In genomic region chr2:232869138-232870001, GRCh38 we compare ENCODE assay signal across 1 cellular context.
TF ChIP-seq lines count a peak whose summit lies in the region.

No MANE protein-coding gene starts in this region.

TF ChIP-seq in HepG2, 621 proteins besides CTCF, POLR2A, EP300 and RAD21 (continued from another document and continues in another):
- TF ChIP-seq ZNF513 (CRISPR knock-in tag; conservative IDR thresholded peaks at IDR 0.05) (no peak), MYC (CRISPR knock-in tag; IDR thresholded peaks at IDR 0.05; ENCODE audit: borderline replicate concordance) (no peak; the same call in 1 of the 2 replicates), ZNF839 (CRISPR knock-in tag; IDR thresholded peaks at IDR 0.05; ENCODE audit: borderline replicate concordance) (no peak), ZFY (CRISPR knock-in tag; IDR thresholded peaks at IDR 0.05) (no peak; the same call in 1 of the 2 replicates), PHB2 (IDR thresholded peaks at IDR 0.05; ENCODE audit: partially characterized antibody) (no peak), ZNF598 (CRISPR knock-in tag; IDR thresholded peaks at IDR 0.05; ENCODE audit: borderline replicate concordance) (peak; percentile 66; the same call in 1 of the 2 replicates), THRA (CRISPR knock-in tag; IDR thresholded peaks at IDR 0.05; ENCODE audit: borderline replicate concordance) (peak; percentile 5; the same call in 1 of the 2 replicates), DMAP1 (CRISPR knock-in tag; IDR thresholded peaks at IDR 0.05) (peak; percentile 31; the same call in 1 of the 2 replicates), ZNF761 (CRISPR knock-in tag; conservative IDR thresholded peaks at IDR 0.05) (no peak; the same call in 1 of the 2 replicates), ZNF572 (CRISPR knock-in tag; IDR thresholded peaks at IDR 0.05) (no peak), ZNF569 (CRISPR knock-in tag; IDR thresholded peaks at IDR 0.05; ENCODE audit: borderline replicate concordance) (no peak), ERF (CRISPR knock-in tag; IDR thresholded peaks at IDR 0.05) (0 out of 2 replicates have a peak, but pooled peaks have one; percentile 19), ZNF431 (CRISPR knock-in tag; IDR thresholded peaks at IDR 0.05; ENCODE audit: borderline replicate concordance, low read depth) (no peak), NFKBIZ (CRISPR knock-in tag; IDR thresholded peaks at IDR 0.05) (no peak), KDM2A (CRISPR knock-in tag; IDR thresholded peaks at IDR 0.05; ENCODE audit: borderline replicate concordance, low read depth) (no peak; the same call in 1 of the 2 replicates), IKZF5 (CRISPR knock-in tag; IDR thresholded peaks at IDR 0.05) (no peak), NONO (IDR thresholded peaks at IDR 0.05) (no peak), NONO (CRISPR knock-in tag; conservative IDR thresholded peaks at IDR 0.05) (no peak), HIC2 (CRISPR knock-in tag; IDR thresholded peaks at IDR 0.05; ENCODE audit: low read depth) (no peak), ZNF10 (CRISPR knock-in tag; IDR thresholded peaks at IDR 0.05; ENCODE audit: borderline replicate concordance, low read depth) (no peak), ZNF891 (CRISPR knock-in tag; IDR thresholded peaks at IDR 0.05) (peak; percentile 80; the same call in 1 of the 2 replicates), ZNF547 (CRISPR knock-in tag; IDR thresholded peaks at IDR 0.05) (peak; percentile 66; the same call in 1 of the 2 replicates), ZNF577 (CRISPR knock-in tag; IDR thresholded peaks at IDR 0.05; ENCODE audit: borderline replicate concordance, low read depth) (no peak), ZNF12 (CRISPR knock-in tag; IDR thresholded peaks at IDR 0.05) (no peak), ZNF740 (CRISPR knock-in tag; IDR thresholded peaks at IDR 0.05) (no peak), ARNT (IDR thresholded peaks at IDR 0.05) (no peak), ZNF678 (CRISPR knock-in tag; IDR thresholded peaks at IDR 0.05) (no peak), ZBTB46 (CRISPR knock-in tag; IDR thresholded peaks at IDR 0.05; ENCODE audit: borderline replicate concordance) (no peak), GATAD1 (CRISPR knock-in tag; IDR thresholded peaks at IDR 0.05) (0 out of 2 replicates have a peak, but pooled peaks have one; percentile 15), RBM39 (IDR thresholded peaks at IDR 0.05; ENCODE audit: low read depth, low read length, poor library complexity, severe bottlenecking) (no peak), TP53 (CRISPR knock-in tag; conservative IDR thresholded peaks at IDR 0.05) (no peak), ZBTB49 (CRISPR knock-in tag; IDR thresholded peaks at IDR 0.05; ENCODE audit: borderline replicate concordance) (no peak), JUN (CRISPR knock-in tag; IDR thresholded peaks at IDR 0.05) (no peak), ZNF773 (CRISPR knock-in tag; IDR thresholded peaks at IDR 0.05; ENCODE audit: borderline replicate concordance) (no peak), NAIF1 (CRISPR knock-in tag; IDR thresholded peaks at IDR 0.05; ENCODE audit: borderline replicate concordance) (no peak), ZZZ3 (CRISPR knock-in tag; IDR thresholded peaks at IDR 0.05; ENCODE audit: borderline replicate concordance) (no peak), ZNF589 (CRISPR knock-in tag; conservative IDR thresholded peaks at IDR 0.05) (no peak), ZNF121 (CRISPR knock-in tag; IDR thresholded peaks at IDR 0.05) (peak; percentile 85), ATRX (CRISPR knock-in tag; IDR thresholded peaks at IDR 0.05; ENCODE audit: borderline replicate concordance) (no peak), AFF4 (CRISPR knock-in tag; IDR thresholded peaks at IDR 0.05) (no peak), THAP8 (CRISPR knock-in tag; IDR thresholded peaks at IDR 0.05; ENCODE audit: borderline replicate concordance) (no peak), ATF7 (IDR thresholded peaks at IDR 0.05) (no peak), ATF7 (CRISPR knock-in tag; IDR thresholded peaks at IDR 0.05) (no peak), IRX3 (CRISPR knock-in tag; IDR thresholded peaks at IDR 0.05; ENCODE audit: borderline replicate concordance, low read depth) (no peak), ZNF225 (CRISPR knock-in tag; IDR thresholded peaks at IDR 0.05) (no peak), ESRRA (CRISPR knock-in tag; IDR thresholded peaks at IDR 0.05; ENCODE audit: low read depth) (no peak), KAT7 (CRISPR knock-in tag; IDR thresholded peaks at IDR 0.05; ENCODE audit: borderline replicate concordance) (no peak; the same call in 1 of the 2 replicates), ZBTB2 (CRISPR knock-in tag; IDR thresholded peaks at IDR 0.05; ENCODE audit: low read depth) (no peak), ZMYM4 (CRISPR knock-in tag; IDR thresholded peaks at IDR 0.05) (no peak)
